In genomic region chr1:7048395-7048794, GRCh38 we compare ENCODE assay signal across 24 cellular contexts.
"Had no signal": no experiment of that assay in that cellular context is flagged by ENCODE, and none has a peak within 500 bp of the region (broad histone marks: within the 10 kb centered on the region; RNA-seq: fewer than 3 reads in every experiment).

No MANE protein-coding gene starts in this region.

- H3K4me1 Mint-ChIP-seq: activated B cell treated with CpG ODN at 0.5 μM for 24 hours; activated CD4-positive, alpha-beta T cell treated with anti-CD3 and anti-CD28 coated beads for 36 hours had no signal

- H3K9me3 Mint-ChIP-seq: activated B cell treated with CpG ODN at 0.5 μM for 24 hours; activated T-cell treated with anti-CD3 and anti-CD28 coated beads, Interleukin-2, amount 50 U/mL, for 4 hours; activated T-helper 2 cell treated with anti-CD3 and anti-CD28 coated beads, Interferon-gamma antibody, Interleukin-2, Interleukin-4, amounts not matched to agents 10 μg/mL and 5 μg/mL and 100 μg/mL, durations not matched to agents 14 hours and 24 hours and 36 hours; naive thymus-derived CD8-positive, alpha-beta T cell; neural progenitor cell; type B pancreatic cell had no signal

- H3K4me3 Mint-ChIP-seq: activated B cell treated with CpG ODN at 0.5 μM for 24 hours; activated CD4-positive, alpha-beta T cell treated with anti-CD3 and anti-CD28 coated beads for 36 hours; activated naive CD8-positive, alpha-beta T cell; activated T-cell treated with anti-CD3 and anti-CD28 coated beads, Interleukin-2, amount 50 U/mL, for 4 hours; naive thymus-derived CD8-positive, alpha-beta T cell; neural progenitor cell; type B pancreatic cell had no signal

- H3K27ac Mint-ChIP-seq: activated B cell treated with CpG ODN at 0.5 μM for 24 hours; activated CD4-positive, alpha-beta T cell treated with anti-CD3 and anti-CD28 coated beads for 36 hours; activated naive CD8-positive, alpha-beta T cell; activated T-helper 2 cell treated with anti-CD3 and anti-CD28 coated beads, Interferon-gamma antibody, Interleukin-2, Interleukin-4, amounts not matched to agents 10 μg/mL and 5 μg/mL and 100 μg/mL, durations not matched to agents 14 hours and 24 hours and 36 hours; naive thymus-derived CD8-positive, alpha-beta T cell; neural progenitor cell; type B pancreatic cell had no signal

- DNase-seq: activated B cell treated with CpG ODN at 0.5 μM for 24 hours; activated CD4-positive, alpha-beta T cell treated with anti-CD3 and anti-CD28 coated beads for 36 hours; activated CD4-positive, alpha-beta T cell treated with anti-CD3 and anti-CD28 coated beads, Interleukin-2, amount 50 U/mL, for 4 hours; activated CD8-positive, alpha-beta memory T cell treated with anti-CD3 and anti-CD28 coated beads, Interleukin-2, amount 50 U/mL, for 48 hours; activated naive CD4-positive, alpha-beta T cell; activated T-cell treated with anti-CD3 and anti-CD28 coated beads, Interleukin-2, amount 50 U/mL, for 4 hours; adrenal gland; brain microvascular endothelial cell; central memory CD4-positive, alpha-beta T cell; dermis blood vessel endothelial cell; effector CD8-positive, alpha-beta T cell; foreskin keratinocyte; kidney glomerular epithelial cell; left lung; naive thymus-derived CD8-positive, alpha-beta T cell; retina; sigmoid colon; spleen; stimulated activated CD4-positive, alpha-beta T cell treated with anti-CD3 and anti-CD28 coated beads, Interleukin-4, amount 100 ng/mL, for 1 hour; stimulated activated naive CD4-positive, alpha-beta T cell had no signal

- H3K36me3 Mint-ChIP-seq: activated naive CD8-positive, alpha-beta T cell; naive thymus-derived CD8-positive, alpha-beta T cell; neural progenitor cell; type B pancreatic cell had no signal
